Comparison of ENCODE assay signal across 1 cellular context in the genomic region with DNA sequence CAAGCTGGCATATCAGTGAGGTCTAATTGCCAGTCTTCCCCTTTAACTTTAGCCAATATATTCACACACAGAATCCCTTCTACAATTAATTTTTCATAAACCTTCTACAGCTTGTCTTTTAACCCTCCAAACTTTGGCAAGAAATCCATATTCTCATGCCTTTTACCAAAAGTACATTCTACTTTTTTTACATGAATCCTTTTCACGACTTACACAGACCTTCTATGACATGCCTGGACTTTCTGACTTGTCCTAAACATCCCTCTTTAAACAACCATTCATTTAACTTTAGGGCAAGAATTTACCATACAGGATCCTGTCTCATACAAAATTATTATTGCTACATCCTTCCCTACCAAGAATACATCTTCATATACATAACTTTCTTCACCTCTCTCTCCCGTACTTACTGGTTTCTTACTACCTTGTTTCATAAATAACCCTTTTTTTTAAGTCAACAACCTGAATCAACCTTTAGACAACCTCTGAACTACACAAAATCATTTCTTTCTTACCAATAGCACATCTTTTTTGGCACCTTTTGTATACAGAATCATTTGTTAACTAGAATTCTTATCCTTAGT.
TF ChIP-seq lines count a peak whose summit lies in the region.

No MANE protein-coding gene starts in this region.

TF ChIP-seq in K562, 482 proteins besides CTCF, POLR2A, EP300 and RAD21:
- TF ChIP-seq ZFP36 (IDR thresholded peaks at IDR 0.05; ENCODE audit: low read depth, low read length, partially characterized antibody) = peak; percentile 79
- no peak for TF ChIP-seq CBFA2T2 (conservative IDR thresholded peaks at IDR 0.05)
- TF ChIP-seq, protein P1, sequence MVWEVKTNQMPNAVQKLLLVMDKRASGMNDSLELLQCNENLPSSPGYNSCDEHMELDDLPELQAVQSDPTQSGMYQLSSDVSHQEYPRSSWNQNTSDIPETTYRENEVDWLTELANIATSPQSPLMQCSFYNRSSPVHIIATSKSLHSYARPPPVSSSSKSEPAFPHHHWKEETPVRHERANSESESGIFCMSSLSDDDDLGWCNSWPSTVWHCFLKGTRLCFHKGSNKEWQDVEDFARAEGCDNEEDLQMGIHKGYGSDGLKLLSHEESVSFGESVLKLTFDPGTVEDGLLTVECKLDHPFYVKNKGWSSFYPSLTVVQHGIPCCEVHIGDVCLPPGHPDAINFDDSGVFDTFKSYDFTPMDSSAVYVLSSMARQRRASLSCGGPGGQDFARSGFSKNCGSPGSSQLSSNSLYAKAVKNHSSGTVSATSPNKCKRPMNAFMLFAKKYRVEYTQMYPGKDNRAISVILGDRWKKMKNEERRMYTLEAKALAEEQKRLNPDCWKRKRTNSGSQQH (CRISPR knock-in tag; IDR thresholded peaks at IDR 0.05) = no peak
